Comparison of ENCODE assay signal across 13 cellular contexts in the genomic region with DNA sequence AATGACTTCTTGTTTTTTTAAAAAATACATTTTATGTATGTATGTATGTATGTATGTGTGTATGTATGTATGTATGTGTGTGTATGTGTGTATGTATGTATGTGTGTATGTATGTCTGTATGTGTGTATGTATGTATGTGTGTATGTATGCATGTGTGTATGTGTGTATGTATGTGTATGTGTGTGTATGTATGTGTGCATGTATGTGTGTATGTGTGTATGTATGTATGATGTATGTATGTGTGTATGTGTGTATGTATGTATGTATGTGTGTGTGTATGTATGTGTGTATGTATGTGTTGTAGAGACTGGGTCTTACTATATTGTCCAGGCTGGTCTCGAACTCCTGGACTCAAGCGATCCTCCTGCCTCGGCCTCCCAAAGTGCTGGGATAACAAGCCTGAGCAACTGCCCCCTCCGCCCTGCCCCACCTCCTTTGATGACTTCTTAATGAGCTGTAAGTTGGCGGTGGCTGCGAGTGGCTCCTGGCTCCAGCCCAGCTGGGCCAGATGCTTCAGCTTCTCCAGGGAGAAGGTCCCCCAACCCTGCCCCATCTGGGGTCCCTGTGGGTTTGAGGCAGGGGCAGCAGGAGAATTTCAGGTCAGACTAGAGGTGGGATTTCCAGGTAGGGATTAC. TPM values are rescaled to one million over a fixed set of nuclear protein-coding genes. Genes with fewer than 3 reads are reported as not detected.
DNase-seq lines count a peak whose midpoint lies in the region; ATAC-seq and TF ChIP-seq lines count a peak whose summit lies in the region.
"Not testable (repeated sequence)": the region's sequence is repeated elsewhere in the genome, so short reads cannot be mapped to it uniquely, and the experiment has no call there.
"Had no signal": no experiment of that assay in that cellular context is flagged by ENCODE, and none has a peak within 500 bp of the region (broad histone marks: within the 10 kb centered on the region; RNA-seq: fewer than 3 reads in every experiment).

No MANE protein-coding gene starts in this region.

- H3K4me1 ChIP-seq in CD4-positive, alpha-beta memory T cell (ENCODE audit: insufficient read depth, low read length), result peaks cover 21% of the 10 kb centered on the region
- H3K4me1 ChIP-seq in IMR-90 (ENCODE audit: control insufficient read depth, insufficient read depth, low read length) (peaks cover 10% of the 10 kb centered on the region), testis (peaks cover 38% of the 10 kb centered on the region)

- intact Hi-C loops in CD4-positive, alpha-beta memory T cell (cut with micrococcal nuclease), result loop anchor here (2.0 kb wide), 1 partner anchor 145 kb away; no protein-coding TSS in a partner anchor
- intact Hi-C loops in IMR-90 (cut with micrococcal nuclease); dendritic cell treated with granulocyte-macrophage colony-stimulating factor and Interleukin-4, amounts not matched to agents 40 ng/mL and 50 ng/mL, for 4 days (cut with micrococcal nuclease); testis (cut with DNase I; ENCODE audit: low total_unique reads): not testable (repeated sequence)
- intact Hi-C loops in natural killer cell (cut with micrococcal nuclease), result loop anchor here (1.0 to 10.0 kb wide), 5 partner anchors 27 to 479 kb away; a partner anchor contains a TSS

- not testable (repeated sequence) for TF ChIP-seq RAD21 in IMR-90 (IDR thresholded peaks at IDR 0.05; ENCODE audit: low read length)

- not testable (repeated sequence) for H3K4me3 ChIP-seq in CD4-positive, alpha-beta memory T cell (ENCODE audit: low read length in 2 of 2); IMR-90 (ENCODE audit: insufficient read depth, low read depth, low read length); testis

- not testable (repeated sequence) for H2BK120ac ChIP-seq in IMR-90 (ENCODE audit: low read depth, low read length)

- not testable (repeated sequence) for H3K79me1 ChIP-seq in IMR-90 (ENCODE audit: low read depth in 1 of 2, low read length in 2 of 2)

- H2AK9ac ChIP-seq in IMR-90 (replicated peaks; ENCODE audit: low read depth, low read length, poor library complexity), result not testable (repeated sequence)

- H2AFZ ChIP-seq in IMR-90 (replicated peaks; ENCODE audit: low read length, poor library complexity), result not testable (repeated sequence)

- peak overlapping the region; percentile 49 for H2BK5ac ChIP-seq in IMR-90 (ENCODE audit: low read depth, low read length, poor library complexity, severe bottlenecking)

- H3K9me1 ChIP-seq in IMR-90 (ENCODE audit: insufficient read depth, low read length), result not testable (repeated sequence)

- not testable (repeated sequence) for TF ChIP-seq CTCF in IMR-90 (conservative IDR thresholded peaks at IDR 0.05; ENCODE audit: low read depth, low read length); natural killer cell (IDR thresholded peaks at IDR 0.05); testis (IDR thresholded peaks at IDR 0.05)

- H3K36me3 ChIP-seq in CD4-positive, alpha-beta memory T cell (ENCODE audit: insufficient read depth, low read length); testis (ENCODE audit: low read depth, missing control alignments): not testable (repeated sequence)
- peaks cover 15% of the 10 kb centered on the region for H3K36me3 ChIP-seq in IMR-90 (ENCODE audit: control insufficient read depth, insufficient read depth, low read length)

- not testable (repeated sequence) for H4K20me1 ChIP-seq in IMR-90 (ENCODE audit: insufficient read depth, low read length)

- not testable (repeated sequence) for H3K9me3 Mint-ChIP-seq in CD4-positive, alpha-beta memory T cell; activated CD8-positive, alpha-beta memory T cell treated with anti-CD3 and anti-CD28 coated beads, Interleukin-2, amount 10 ng/mL, durations not matched to agents 7 days and 5 days (ENCODE audit: low read depth); dendritic cell treated with granulocyte-macrophage colony-stimulating factor and Interleukin-4, amounts not matched to agents 40 ng/mL and 50 ng/mL, for 4 days; natural killer cell

- not testable (repeated sequence) for H3K4me2 ChIP-seq in IMR-90 (ENCODE audit: low read depth, low read length)

- not testable (repeated sequence) for H2AK5ac ChIP-seq in IMR-90 (ENCODE audit: low read depth, low read length)

- in situ Hi-C loops in IMR-90 (cut with MboI; ENCODE audit: low sequenced_read_pairs), result not testable (repeated sequence)

- H2BK15ac ChIP-seq in IMR-90 (ENCODE audit: low read depth, low read length), result not testable (repeated sequence)

- not testable (repeated sequence) for ATAC-seq in IMR-90 (ENCODE audit: low read depth); activated CD8-positive, alpha-beta memory T cell treated with anti-CD3 and anti-CD28 coated beads, Interleukin-2, amount 10 ng/mL, durations not matched to agents 7 days and 5 days; left lobe of liver; natural killer cell

- not testable (repeated sequence) for H3K27me3 Mint-ChIP-seq in CD4-positive, alpha-beta memory T cell; activated CD8-positive, alpha-beta memory T cell treated with anti-CD3 and anti-CD28 coated beads, Interleukin-2, amount 10 ng/mL, durations not matched to agents 7 days and 5 days; dendritic cell treated with granulocyte-macrophage colony-stimulating factor and Interleukin-4, amounts not matched to agents 40 ng/mL and 50 ng/mL, for 4 days; natural killer cell (ENCODE audit: low read depth in 2 of 2)

- H3K27ac Mint-ChIP-seq in CD4-positive, alpha-beta memory T cell, result peak overlapping the region; percentile 21 to 95 (median 90)
- not testable (repeated sequence) for H3K27ac Mint-ChIP-seq in activated CD8-positive, alpha-beta memory T cell treated with anti-CD3 and anti-CD28 coated beads, Interleukin-2, amount 10 ng/mL, durations not matched to agents 7 days and 5 days
- peak overlapping the region; percentile 74 for H3K27ac Mint-ChIP-seq in dendritic cell treated with granulocyte-macrophage colony-stimulating factor and Interleukin-4, amounts not matched to agents 40 ng/mL and 50 ng/mL, for 4 days
- peak overlapping the region; percentile 85 to 92 for H3K27ac Mint-ChIP-seq in natural killer cell

- DNase-seq in CD4-positive, alpha-beta memory T cell; IMR-90; natural killer cell: not testable (repeated sequence)
- peak; percentile 9 for DNase-seq in activated CD8-positive, alpha-beta memory T cell treated with anti-CD3 and anti-CD28 coated beads, Interleukin-2, amount 10 ng/mL, durations not matched to agents 7 days and 5 days
- DNase-seq in left lobe of liver (ENCODE audit: low spot score) (peak; percentile 39), testis (peak; percentile 11)

- H3K9me3 ChIP-seq in CD4-positive, alpha-beta memory T cell (ENCODE audit: control insufficient read depth in 1 of 2, low read length in 2 of 2); IMR-90 (ENCODE audit: control insufficient read depth, insufficient read depth, low read length); testis: not testable (repeated sequence)

- CTCF ChIA-PET in CD4-positive, alpha-beta memory T cell (lab: Charles Lee; ENCODE audit: partially characterized antibody); IMR-90 (lab: Yijun Ruan, JAX); activated CD8-positive, alpha-beta memory T cell treated with anti-CD3 and anti-CD28 coated beads, Interleukin-2, amount 10 ng/mL, durations not matched to agents 7 days and 5 days (lab: Charles Lee): not testable (repeated sequence)

- not testable (repeated sequence) for H4K91ac ChIP-seq in IMR-90 (ENCODE audit: insufficient read depth, low read depth, low read length)

- not testable (repeated sequence) for H4K8ac ChIP-seq in IMR-90 (ENCODE audit: low read depth in 2 of 2, low read length in 2 of 2)

- not testable (repeated sequence) for H4K5ac ChIP-seq in IMR-90 (ENCODE audit: low read depth, low read length)

- POLR2A ChIA-PET in CD4-positive, alpha-beta memory T cell (lab: Charles Lee; ENCODE audit: partially characterized antibody); IMR-90 (lab: Charles Lee; ENCODE audit: unreplicated experiment): not testable (repeated sequence)

- not testable (repeated sequence) for H3K27me3 ChIP-seq in CD4-positive, alpha-beta memory T cell (ENCODE audit: insufficient read depth, low read length); IMR-90 (ENCODE audit: control insufficient read depth, insufficient read depth, low read length); testis

- dilution Hi-C loops in IMR-90 (cut with HindIII; ENCODE audit: low sequenced_read_pairs, unreplicated experiment), result not testable (repeated sequence)

- not testable (repeated sequence) for H3K14ac ChIP-seq in IMR-90 (replicated peaks; ENCODE audit: low read depth, low read length)

- peak overlapping the region in 6 of 8 donors; percentile 15 to 51 (median 34) for H3K4me3 Mint-ChIP-seq in CD4-positive, alpha-beta memory T cell
- not testable (repeated sequence) for H3K4me3 Mint-ChIP-seq in activated CD8-positive, alpha-beta memory T cell treated with anti-CD3 and anti-CD28 coated beads, Interleukin-2, amount 10 ng/mL, durations not matched to agents 7 days and 5 days; dendritic cell treated with granulocyte-macrophage colony-stimulating factor and Interleukin-4, amounts not matched to agents 40 ng/mL and 50 ng/mL, for 4 days
- H3K4me3 Mint-ChIP-seq in natural killer cell, result peak overlapping the region; percentile 51

- not testable (repeated sequence) for H3K56ac ChIP-seq in IMR-90 (ENCODE audit: extremely low read depth, insufficient read depth, low read length)

- H3K27ac ChIP-seq in CD4-positive, alpha-beta memory T cell (ENCODE audit: low read depth, low read length); IMR-90 (ENCODE audit: insufficient read depth, low read length): not testable (repeated sequence)
- peak overlapping the region; percentile 65 to 77 for H3K27ac ChIP-seq in testis

- not testable (repeated sequence) for H3K36me3 Mint-ChIP-seq in CD4-positive, alpha-beta memory T cell; activated CD8-positive, alpha-beta memory T cell treated with anti-CD3 and anti-CD28 coated beads, Interleukin-2, amount 10 ng/mL, durations not matched to agents 7 days and 5 days; natural killer cell
- H3K36me3 Mint-ChIP-seq in dendritic cell treated with granulocyte-macrophage colony-stimulating factor and Interleukin-4, amounts not matched to agents 40 ng/mL and 50 ng/mL, for 4 days (ENCODE audit: low read depth), result peaks cover 22% of the 10 kb centered on the region

- TF ChIP-seq POLR2A in IMR-90 (IDR thresholded peaks at IDR 0.05; ENCODE audit: low read depth, low read length); testis (IDR thresholded peaks at IDR 0.05): not testable (repeated sequence)

- H3K9ac ChIP-seq in IMR-90 (ENCODE audit: low read depth, low read length), result not testable (repeated sequence)

- no CpG with 5 or more reads among the region's 6 CpGs for WGBS in IMR-90 (ENCODE audit: extremely low coverage in 2 of 2, insufficient read length in 1 of 2), 2 experiments
- 82% methylated on average over 4 of the region's 6 CpGs; no CpG with 5 or more reads in 1 of the 2 donors for WGBS in testis, 2 donors

- not testable (repeated sequence) for H3K18ac ChIP-seq in IMR-90 (ENCODE audit: low read depth, low read length)

- H3K4ac ChIP-seq in IMR-90 (ENCODE audit: low read depth, low read length), result not testable (repeated sequence)

- not testable (repeated sequence) for BruUV-seq in IMR-90 (replicated peaks; lab: Mats Ljungman, UMichigan)

- peaks cover 11 to 46% (median 28%) of the 10 kb centered on the region in 4 donors for H3K4me1 Mint-ChIP-seq in CD4-positive, alpha-beta memory T cell
- peaks cover 19% of the 10 kb centered on the region for H3K4me1 Mint-ChIP-seq in activated CD8-positive, alpha-beta memory T cell treated with anti-CD3 and anti-CD28 coated beads, Interleukin-2, amount 10 ng/mL, durations not matched to agents 7 days and 5 days
- peaks cover 55% of the 10 kb centered on the region for H3K4me1 Mint-ChIP-seq in dendritic cell treated with granulocyte-macrophage colony-stimulating factor and Interleukin-4, amounts not matched to agents 40 ng/mL and 50 ng/mL, for 4 days (ENCODE audit: low read depth)
- H3K4me1 Mint-ChIP-seq in natural killer cell, result peaks cover 41 to 59% of the 10 kb centered on the region in 2 donors

- H3K23ac ChIP-seq in IMR-90 (ENCODE audit: low read depth, low read length), result not testable (repeated sequence)

- H2BK20ac ChIP-seq in IMR-90 (ENCODE audit: low read depth, low read length), result not testable (repeated sequence)

RNA-seq across cellular contexts. Expression of a gene that starts 24.7 kb away (rescaled TPM):
- total RNA-seq in CD4-positive, alpha-beta memory T cell, result under 1 TPM in 1 of 2 experiments, not detected in 1; 0.23 TPM
- polyA plus RNA-seq in CD4-positive, alpha-beta memory T cell, result not detected
- total RNA-seq in IMR-90 (2012; rRNA removed), result not detected in 2 replicates
- polyA plus RNA-seq in IMR-90 (2012; rRNA removed), result not detected in 2 replicates
- not detected in 2 replicates for polyA plus RNA-seq in IMR-90 (2012; cell fraction: cytosol; rRNA removed)
- not detected in 2 replicates for polyA plus RNA-seq in IMR-90 (2012; cell fraction: nucleus; rRNA removed; ENCODE audit: low replicate concordance)
- not detected for total RNA-seq in activated CD8-positive, alpha-beta memory T cell treated with anti-CD3 and anti-CD28 coated beads, Interleukin-2, amount 10 ng/mL, durations not matched to agents 7 days and 5 days
- total RNA-seq in left lobe of liver, result 2,152 TPM
- not detected for total RNA-seq in natural killer cell
- total RNA-seq in testis, result not detected
- not detected for polyA plus RNA-seq in testis (ENCODE audit: insufficient read depth, low read depth, low replicate concordance)
- total RNA-seq: H1, NCI-H460, PC-9, Right ventricle myocardium inferior, RPMI7951, SJCRH30 had no signal

RNA-seq across cellular contexts. Expression of a gene that starts 26.6 kb away (rescaled TPM):
- total RNA-seq in CD4-positive, alpha-beta memory T cell, result 100 to 1,000 TPM; 203 to 219 TPM
- polyA plus RNA-seq in CD4-positive, alpha-beta memory T cell, result 100 to 1,000 TPM; 141 to 207 TPM
- 50.5 and 54.1 TPM in 2 replicates for total RNA-seq in IMR-90 (2012; rRNA removed)
- polyA plus RNA-seq in IMR-90 (2012; rRNA removed), result 60.2 and 62.7 TPM in 2 replicates
- polyA plus RNA-seq in IMR-90 (2012; cell fraction: cytosol; rRNA removed), result 39.4 and 78.4 TPM in 2 replicates
- polyA plus RNA-seq in IMR-90 (2012; cell fraction: nucleus; rRNA removed; ENCODE audit: low replicate concordance), result 64.4 and 149 TPM in 2 replicates
- total RNA-seq in activated CD8-positive, alpha-beta memory T cell treated with anti-CD3 and anti-CD28 coated beads, Interleukin-2, amount 10 ng/mL, durations not matched to agents 7 days and 5 days, result 100 to 1,000 TPM; 101 to 105 TPM
- 42.2 TPM for total RNA-seq in left lobe of liver
- total RNA-seq in natural killer cell, result 100 to 1,000 TPM; 104 to 156 (median 151) TPM
- 100 to 1,000 TPM; 245 to 260 TPM for total RNA-seq in testis
- polyA plus RNA-seq in testis (ENCODE audit: insufficient read depth, low read depth, low replicate concordance), result 489 TPM

RNA-seq across cellular contexts. Expression of a gene that starts 47.5 kb away (rescaled TPM):
- 10 to 100 TPM; 53.5 to 55.0 TPM for total RNA-seq in CD4-positive, alpha-beta memory T cell
- polyA plus RNA-seq in CD4-positive, alpha-beta memory T cell, result 10 to 100 TPM; 67.3 to 69.8 TPM
- total RNA-seq in IMR-90 (2012; rRNA removed), result 7.9 and 8.3 TPM in 2 replicates
- 21.4 and 25.9 TPM in 2 replicates for polyA plus RNA-seq in IMR-90 (2012; rRNA removed)
- 49.0 and 50.2 TPM in 2 replicates for polyA plus RNA-seq in IMR-90 (2012; cell fraction: cytosol; rRNA removed)
- polyA plus RNA-seq in IMR-90 (2012; cell fraction: nucleus; rRNA removed; ENCODE audit: low replicate concordance), result 34.1 and 62.8 TPM in 2 replicates
- total RNA-seq in activated CD8-positive, alpha-beta memory T cell treated with anti-CD3 and anti-CD28 coated beads, Interleukin-2, amount 10 ng/mL, durations not matched to agents 7 days and 5 days, result 10 to 100 TPM; 36.2 to 56.7 TPM
- total RNA-seq in left lobe of liver, result 9.0 TPM
- 10 to 100 TPM; 97.8 to 99.8 (median 98.6) TPM for total RNA-seq in natural killer cell
- 10 to 100 TPM; 44.7 to 49.3 TPM for total RNA-seq in testis
- polyA plus RNA-seq in testis (ENCODE audit: insufficient read depth, low read depth, low replicate concordance), result 46.7 TPM

RNA-seq across cellular contexts. Expression of a gene that starts 50.3 kb away (rescaled TPM):
- total RNA-seq in CD4-positive, alpha-beta memory T cell, result 10 to 100 TPM; 11.2 to 11.4 TPM
- not detected for polyA plus RNA-seq in CD4-positive, alpha-beta memory T cell
- total RNA-seq in IMR-90 (2012; rRNA removed), result not detected in 2 replicates
- polyA plus RNA-seq in IMR-90 (2012; rRNA removed), result 0.44 TPM in 1 of 2 replicates, not detected in the other
- polyA plus RNA-seq in IMR-90 (2012; cell fraction: cytosol; rRNA removed), result 0.24 and 1.6 TPM in 2 replicates
- polyA plus RNA-seq in IMR-90 (2012; cell fraction: nucleus; rRNA removed; ENCODE audit: low replicate concordance), result 0.64 TPM in 1 of 2 replicates, not detected in the other
- total RNA-seq in activated CD8-positive, alpha-beta memory T cell treated with anti-CD3 and anti-CD28 coated beads, Interleukin-2, amount 10 ng/mL, durations not matched to agents 7 days and 5 days, result not detected
- total RNA-seq in left lobe of liver, result 0.43 TPM
- not detected for total RNA-seq in natural killer cell
- 1 to 10 TPM; 2.4 to 2.8 TPM for total RNA-seq in testis
- 2.9 TPM for polyA plus RNA-seq in testis (ENCODE audit: insufficient read depth, low read depth, low replicate concordance)
- total RNA-seq: H1, NCI-H460, Right ventricle myocardium inferior, SJCRH30 had no signal
- polyA plus RNA-seq: H1 had no signal

RNA-seq across cellular contexts. Expression of a gene that starts 56.5 kb away (rescaled TPM):
- total RNA-seq in CD4-positive, alpha-beta memory T cell, result not detected
- polyA plus RNA-seq in CD4-positive, alpha-beta memory T cell, result not detected
- not detected in 2 replicates for total RNA-seq in IMR-90 (2012; rRNA removed)
- not detected in 2 replicates for polyA plus RNA-seq in IMR-90 (2012; rRNA removed)
- not detected in 2 replicates for polyA plus RNA-seq in IMR-90 (2012; cell fraction: cytosol; rRNA removed)
- polyA plus RNA-seq in IMR-90 (2012; cell fraction: nucleus; rRNA removed; ENCODE audit: low replicate concordance), result not detected in 2 replicates
- not detected for total RNA-seq in activated CD8-positive, alpha-beta memory T cell treated with anti-CD3 and anti-CD28 coated beads, Interleukin-2, amount 10 ng/mL, durations not matched to agents 7 days and 5 days
- 485 TPM for total RNA-seq in left lobe of liver
- total RNA-seq in natural killer cell, result not detected
- total RNA-seq in testis, result 1 to 10 TPM in 1 of 2 donors, not detected in 1; 1.1 TPM
- not detected for polyA plus RNA-seq in testis (ENCODE audit: insufficient read depth, low read depth, low replicate concordance)
- total RNA-seq: H1, NCI-H460, PC-9, Right ventricle myocardium inferior, RPMI7951, SJCRH30 had no signal

Comparison
In these comparisons a context has a peak if more than half of its experiments do, and no peak if none do; other contexts are left out.
1. RNA of a gene that starts 24.7 kb away (total RNA-seq): 2,152 TPM in left lobe of liver (single experiment); 0.23 TPM in CD4-positive, alpha-beta memory T cell, not detected in natural killer cell, not detected in testis, not detected in activated CD8-positive, alpha-beta memory T cell treated with anti-CD3 and anti-CD28 coated beads, Interleukin-2, amount 10 ng/mL, durations not matched to agents 7 days and 5 days and not detected in IMR-90; every median in the first group is over 1,000 times any median in the second.